In genomic region chr5:116359575-116359974, GRCh38 we compare ENCODE assay signal across 16 cellular contexts.
DNase-seq lines count a peak whose midpoint lies in the region; ATAC-seq and TF ChIP-seq lines count a peak whose summit lies in the region.
"Had no signal": no experiment of that assay in that cellular context is flagged by ENCODE, and none has a peak within 500 bp of the region (broad histone marks: within the 10 kb centered on the region; RNA-seq: fewer than 3 reads in every experiment).

No MANE protein-coding gene starts in this region.

- no peaks in the 10 kb centered on the region for H3K79me2 ChIP-seq in DOHH2 (ENCODE audit: control insufficient read depth, low read length)

- no peaks in the 10 kb centered on the region for H4K20me1 ChIP-seq in DOHH2 (ENCODE audit: control insufficient read depth, insufficient read depth, low read depth, low read length)

- no peaks in the 10 kb centered on the region for H3K9me3 ChIP-seq in DOHH2 (ENCODE audit: control insufficient read depth, insufficient read depth, low read length)
- no peaks in the 10 kb centered on the region for H3K9me3 ChIP-seq in psoas muscle
- H3K9me3 ChIP-seq: BE2C, Peyer's patch had no signal

- TF ChIP-seq CTCF in DOHH2 (IDR thresholded peaks at IDR 0.05; ENCODE audit: low read depth, low read length, poor library complexity, severe bottlenecking), result no peak
- TF ChIP-seq CTCF in psoas muscle (IDR thresholded peaks at IDR 0.05), result no peak

- H3K36me3 ChIP-seq in DOHH2 (ENCODE audit: control insufficient read depth, low read length) (peaks cover 5% of the 10 kb centered on the region; the same call in 1 of the 2 replicates), psoas muscle (ENCODE audit: insufficient read depth in 1 of 2, low read depth in 1 of 2) (no peaks in the 10 kb centered on the region)
- H3K36me3 ChIP-seq: BE2C, cardiac muscle cell, Peyer's patch had no signal

- peak overlapping the region; percentile 50 for H3K27ac ChIP-seq in DOHH2 (ENCODE audit: low read depth, low read length)
- peak overlapping the region; percentile 2 for H3K27ac ChIP-seq in angular gyrus (ENCODE audit: low read depth, low read length)
- H3K27ac ChIP-seq in psoas muscle, result peak overlapping the region; percentile 79
- H3K27ac ChIP-seq: cardiac muscle cell, skin epidermis had no signal

- H3K27me3 ChIP-seq in DOHH2 (ENCODE audit: control insufficient read depth, low read length) (no peaks in the 10 kb centered on the region), psoas muscle (ENCODE audit: insufficient read depth in 3 of 3, low read length in 2 of 3) (no peaks in the 10 kb centered on the region)
- H3K27me3 ChIP-seq: BE2C, cardiac muscle cell, Peyer's patch had no signal

- peak overlapping the region; percentile 54; the same call in 1 of the 2 replicates for H3K4me2 ChIP-seq in DOHH2 (ENCODE audit: low read length)
- H3K4me2 ChIP-seq: GM23338 had no signal

- H3K4me1 ChIP-seq in DOHH2 (ENCODE audit: control insufficient read depth, low read length), result peaks cover 21% of the 10 kb centered on the region
- peaks cover 22% of the 10 kb centered on the region for H3K4me1 ChIP-seq in psoas muscle

- ATAC-seq in psoas muscle (no peak), HG02588 (IDR thresholded peaks at IDR 0.05; ENCODE audit: unreplicated experiment) (no peak), GM21423 (IDR thresholded peaks at IDR 0.05; ENCODE audit: unreplicated experiment) (no peak)
- ATAC-seq: GM23338 had no signal

- H3F3A ChIP-seq in DOHH2 (ENCODE audit: control insufficient read depth, insufficient read depth), result peaks cover 2% of the 10 kb centered on the region; the same call in 1 of the 2 replicates

- intact Hi-C loops in psoas muscle (cut with DNase I), result no loop called here

- DNase-seq in KBM-7 (peak; percentile 47), psoas muscle (no peak)
- no peak for DNase-seq in stimulated activated CD4-positive, alpha-beta T cell treated with anti-CD3 and anti-CD28 coated beads, Interleukin-1b, Interleukin-23, amount 100 ng/mL, for 48 hours
- DNase-seq: BE2C, NCI-H1048, NCI-H2029 treated with DMSO at 0.1 percent for 48 hours, NCI-H526, Peyer's patch, T-helper 1 cell had no signal

- in situ Hi-C loops in KBM-7 (cut with MboI; ENCODE audit: low pct_unique_long_range_greater_than_20kb, low sequenced_read_pairs), result no loop called here

- WGBS in psoas muscle, 3 donors, result 81 to 100% (median 84%) methylated on average over 1 of the region's 1 CpG

- H3K4me3 ChIP-seq in DOHH2 (ENCODE audit: low read length), result no peak overlapping the region
- H3K4me3 ChIP-seq in psoas muscle, result no peak overlapping the region
- H3K4me3 ChIP-seq: cardiac muscle cell, GM23338, Peyer's patch, skin epidermis had no signal

- H3K9me2 ChIP-seq in DOHH2 (replicated peaks; ENCODE audit: control insufficient read depth, low read length), result no peaks in the 10 kb centered on the region

Comparison
In these comparisons a context has a peak if more than half of its experiments do, and no peak if none do; other contexts are left out.
1. H3K27ac ChIP-seq: peak in every context shown above with its lines; median percentile 79 in psoas muscle; 50 in DOHH2; 2 in angular gyrus.